Comparison of ENCODE assay signal across 8 cellular contexts in the genomic region with DNA sequence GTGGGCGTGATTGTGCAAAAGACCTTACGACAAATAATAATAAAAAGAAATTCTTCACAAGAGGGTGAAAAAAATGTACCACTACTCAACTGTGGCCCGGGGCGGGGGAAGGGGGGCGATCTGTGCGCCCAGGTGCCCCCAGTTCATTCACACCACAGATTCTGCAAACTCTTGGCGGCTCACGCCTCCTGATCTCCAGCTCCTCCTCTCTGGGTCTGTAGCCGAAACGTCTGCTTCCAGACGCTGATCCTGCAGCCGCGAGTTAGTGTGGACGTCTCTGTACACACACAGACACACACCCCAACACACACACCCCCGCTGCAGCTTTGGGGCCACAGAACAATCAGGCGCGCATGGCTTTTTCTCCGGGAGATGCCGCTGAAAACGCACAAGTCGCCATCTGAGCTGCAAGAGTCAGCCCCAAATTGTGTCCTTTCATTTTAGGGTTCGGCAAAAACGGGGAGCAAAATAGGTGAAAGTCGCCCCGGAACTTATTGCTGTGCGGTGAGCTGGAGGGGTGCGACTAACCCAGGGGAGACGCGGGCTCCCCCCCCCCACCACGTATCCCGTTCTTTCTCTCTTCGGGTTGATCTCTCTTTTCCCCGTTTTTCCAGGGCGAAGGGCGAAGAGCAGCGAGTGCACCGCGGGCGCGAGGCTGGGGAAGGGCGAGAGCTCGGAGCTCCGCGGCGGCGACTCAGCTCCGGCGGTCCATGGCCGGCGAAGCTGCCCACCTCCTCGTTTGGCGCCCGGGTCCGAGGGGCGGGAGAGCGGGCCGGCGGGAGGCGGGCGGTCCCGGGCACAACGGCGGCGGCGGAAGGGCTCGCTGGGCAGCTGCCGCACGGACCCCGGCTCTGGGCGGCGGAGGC. TPM values are rescaled to one million over a fixed set of nuclear protein-coding genes. Genes with fewer than 3 reads are reported as not detected.
DNase-seq lines count a peak whose midpoint lies in the region; ATAC-seq and TF ChIP-seq lines count a peak whose summit lies in the region.

No MANE protein-coding gene starts in this region.

- H3K36me3 Mint-ChIP-seq in chondrocyte (ENCODE audit: low read depth) (no peaks in the 10 kb centered on the region), natural killer cell (no peaks in the 10 kb centered on the region)

- H3K4me1 Mint-ChIP-seq in chondrocyte (ENCODE audit: low read depth) = peaks cover 47% of the 10 kb centered on the region
- H3K4me1 Mint-ChIP-seq in natural killer cell = peaks cover 0 to 4% of the 10 kb centered on the region in 2 donors

- peak; percentile 5 to 16 for ATAC-seq in lower lobe of right lung
- ATAC-seq in natural killer cell = no peak

- TF ChIP-seq EP300 in transverse colon (IDR thresholded peaks at IDR 0.05; ENCODE audit: low read depth) = no peak

- peaks cover 2% of the 10 kb centered on the region for H3K27me3 Mint-ChIP-seq in chondrocyte (ENCODE audit: low read depth)
- peaks cover 55 to 67% of the 10 kb centered on the region in 2 donors for H3K27me3 Mint-ChIP-seq in natural killer cell (ENCODE audit: low read depth in 2 of 2)

- DNase-seq in NCI-H1105 treated with DMSO at 0.1 percent for 48 hours (lab: John Stamatoyannopoulos, UW) = peak; percentile 45
- no peak for DNase-seq in NCI-H1105 (lab: John Stamatoyannopoulos, UW)
- peak; percentile 34 for DNase-seq in NCI-H526 treated with DMSO at 0.1 percent for 48 hours (lab: John Stamatoyannopoulos, UW)
- no peak for DNase-seq in chondrocyte (ENCODE audit: low spot score)
- DNase-seq in lower lobe of right lung = peak; percentile 61
- peak; percentile 39 for DNase-seq in transverse colon
- DNase-seq in natural killer cell = no peak
- no peak for DNase-seq in GF-D8 (lab: John Stamatoyannopoulos, UW)

- H3K4me3 Mint-ChIP-seq in chondrocyte (ENCODE audit: unreplicated experiment) (peak overlapping the region; percentile 97), natural killer cell (no peak overlapping the region)

- H3K36me3 ChIP-seq in lower lobe of right lung = no peaks in the 10 kb centered on the region
- no peaks in the 10 kb centered on the region for H3K36me3 ChIP-seq in transverse colon

- H3K27ac ChIP-seq in lower lobe of right lung (peak overlapping the region; percentile 78), transverse colon (peak overlapping the region; percentile 66 to 82 (median 74))

- H3K27me3 ChIP-seq in lower lobe of right lung (ENCODE audit: low read depth) (peaks cover 59% of the 10 kb centered on the region), transverse colon (peaks cover 75% of the 10 kb centered on the region)

- no peaks in the 10 kb centered on the region for H3K9me3 ChIP-seq in lower lobe of right lung
- H3K9me3 ChIP-seq in transverse colon = no peaks in the 10 kb centered on the region

- TF ChIP-seq CTCF in chondrocyte (IDR thresholded peaks at IDR 0.05) (no peak), lower lobe of right lung (IDR thresholded peaks at IDR 0.05) (no peak), transverse colon (IDR thresholded peaks at IDR 0.05) (no peak), natural killer cell (IDR thresholded peaks at IDR 0.05) (no peak)

- in situ Hi-C loops in transverse colon (cut with MboI; ENCODE audit: low pct_ligation_motif_present in 1 of 4, low pct_unique_long_range_greater_than_20kb in 1 of 4, low sequenced_read_pairs in 3 of 4) = loop anchor here (10.0 to 25.0 kb wide), 7 partner anchors 237 to 775 kb away; no protein-coding TSS in a partner anchor

- H3K27ac Mint-ChIP-seq in chondrocyte (ENCODE audit: unreplicated experiment) (peak overlapping the region; percentile 63), natural killer cell (no peak overlapping the region)

- 1% methylated on average over 46 of the region's 71 CpGs; no CpG with 5 or more reads in 1 of the 2 donors for WGBS in transverse colon (ENCODE audit: low coverage in 1 of 2), 2 donors

- no peaks in the 10 kb centered on the region for H3K9me3 Mint-ChIP-seq in chondrocyte (ENCODE audit: low read depth)
- no peaks in the 10 kb centered on the region for H3K9me3 Mint-ChIP-seq in natural killer cell

- H3K4me1 ChIP-seq in lower lobe of right lung = peaks cover 24% of the 10 kb centered on the region
- peaks cover 7 to 74% (median 54%) of the 10 kb centered on the region in 4 donors for H3K4me1 ChIP-seq in transverse colon

- intact Hi-C loops in lower lobe of right lung (cut with DNase I) (no loop called here), transverse colon (cut with DNase I; ENCODE audit: low total_unique reads) (loop anchor here (10.0 kb wide), 1 partner anchor 237 kb away; no protein-coding TSS in a partner anchor), natural killer cell (cut with micrococcal nuclease) (no loop called here)

- no peak for TF ChIP-seq POLR2A in transverse colon (IDR thresholded peaks at IDR 0.05)

- peak overlapping the region; percentile 68 for H3K4me3 ChIP-seq in lower lobe of right lung
- H3K4me3 ChIP-seq in transverse colon = peak overlapping the region; percentile 61 to 82 (median 73)

RNA-seq across cellular contexts. Expression of a gene that starts 0.5 kb away (rescaled TPM):
- 11.1 to 24.5 TPM (median 11.6 TPM) in 3 replicates for total RNA-seq in chondrocyte
- total RNA-seq in lower lobe of right lung = 27.2 TPM
- 10 to 100 TPM in 1 of 4 donors, 1 to 10 TPM in 3; 2.6 to 15.9 (median 5.5) TPM for total RNA-seq in transverse colon
- total RNA-seq in natural killer cell = not detected

Comparison
In these comparisons a context has a peak if more than half of its experiments do, and no peak if none do; other contexts are left out.
1. DNase-seq: peak in NCI-H1105 treated with DMSO at 0.1 percent for 48 hours (single experiment), NCI-H526 treated with DMSO at 0.1 percent for 48 hours (single experiment), lower lobe of right lung (single experiment) and transverse colon (single experiment); none in NCI-H1105 (single experiment), chondrocyte (single experiment), natural killer cell (single experiment) and GF-D8 (single experiment).
2. ATAC-seq: peak in lower lobe of right lung (2 of 2); none in natural killer cell (0 of 3).